9 cellular contexts compared by ENCODE assay signal in genomic region chr3:143529018-143529478, GRCh38.
DNase-seq lines count a peak whose midpoint lies in the region; ATAC-seq and TF ChIP-seq lines count a peak whose summit lies in the region.
"Had no signal": no experiment of that assay in that cellular context is flagged by ENCODE, and none has a peak within 500 bp of the region (broad histone marks: within the 10 kb centered on the region; RNA-seq: fewer than 3 reads in every experiment).

No MANE protein-coding gene starts in this region.

- H3K36me3 ChIP-seq in DND-41 (ENCODE audit: insufficient read depth, low read length): no peaks in the 10 kb centered on the region
- H3K36me3 ChIP-seq in uterus: no peaks in the 10 kb centered on the region

- H3K4me3 ChIP-seq in DND-41 (ENCODE audit: low read depth in 1 of 2, low read length in 2 of 2) (peak overlapping the region in 1 of 2 experiments; percentile 43; a peak in 1 of 4 replicates), uterus (no peak overlapping the region)

- peaks cover 31 to 46% (median 38%) of the 10 kb centered on the region in 3 donors for H3K4me1 Mint-ChIP-seq in IgD-negative memory B cell

- TF ChIP-seq CTCF in DND-41 (IDR thresholded peaks at IDR 0.05; ENCODE audit: borderline replicate concordance, extremely low read depth, low read length, poor library complexity, severe bottlenecking) (peak; percentile 31), uterus (IDR thresholded peaks at IDR 0.05) (no peak)

- peak overlapping the region; percentile 23 to 86 (median 73) for H3K4me3 Mint-ChIP-seq in IgD-negative memory B cell
- H3K4me3 Mint-ChIP-seq: dendritic cell treated with granulocyte-macrophage colony-stimulating factor and Interleukin-4, amounts not matched to agents 40 ng/mL and 50 ng/mL, for 4 days had no signal

- H4K20me1 ChIP-seq in DND-41 (ENCODE audit: insufficient read depth, low read length): no peaks in the 10 kb centered on the region

- peaks cover 6% of the 10 kb centered on the region; the same call in 1 of the 2 replicates for H3K79me2 ChIP-seq in DND-41 (ENCODE audit: insufficient read depth, low read length)

- no peak for TF ChIP-seq POLR2A in uterus (IDR thresholded peaks at IDR 0.05)

- H3K27ac Mint-ChIP-seq in IgD-negative memory B cell: peak overlapping the region; percentile 32 to 91 (median 41)
- H3K27ac Mint-ChIP-seq: dendritic cell treated with granulocyte-macrophage colony-stimulating factor and Interleukin-4, amounts not matched to agents 40 ng/mL and 50 ng/mL, for 4 days had no signal

- H3K9me3 Mint-ChIP-seq in IgD-negative memory B cell: peaks cover 0 to 7% (median 4%) of the 10 kb centered on the region in 3 donors
- H3K9me3 Mint-ChIP-seq: dendritic cell treated with granulocyte-macrophage colony-stimulating factor and Interleukin-4, amounts not matched to agents 40 ng/mL and 50 ng/mL, for 4 days had no signal

- peak overlapping the region; percentile 50 for H3K9ac ChIP-seq in DND-41 (ENCODE audit: low read depth, low read length)

- ATAC-seq in DND-41 (ENCODE audit: insufficient read depth, low read depth): peak; percentile 93
- peak; percentile 50 for ATAC-seq in GM21381 (IDR thresholded peaks at IDR 0.05; ENCODE audit: unreplicated experiment)

- DNase-seq in DND-41 (peak; percentile 79), kidney tubule cell (ENCODE audit: low spot score) (peak; percentile 33), uterus (no peak), glomerular visceral epithelial cell (ENCODE audit: extremely low spot score) (no peak), caudate nucleus (lab: John Stamatoyannopoulos, UW) (no peak)
- no peak for DNase-seq in stimulated activated CD4-positive, alpha-beta T cell treated with anti-CD3 and anti-CD28 coated beads, Interleukin-4, amount 100 ng/mL, for 4 hours

- H3K9me3 ChIP-seq in DND-41 (ENCODE audit: insufficient read depth, low read length, severe bottlenecking): no peaks in the 10 kb centered on the region
- no peaks in the 10 kb centered on the region for H3K9me3 ChIP-seq in uterus

- H3K27me3 Mint-ChIP-seq in IgD-negative memory B cell: no peaks in the 10 kb centered on the region
- H3K27me3 Mint-ChIP-seq: dendritic cell treated with granulocyte-macrophage colony-stimulating factor and Interleukin-4, amounts not matched to agents 40 ng/mL and 50 ng/mL, for 4 days had no signal

- H3K4me1 ChIP-seq in DND-41 (ENCODE audit: insufficient read depth, low read length) (peaks cover 76% of the 10 kb centered on the region), uterus (no peaks in the 10 kb centered on the region)

- H3K27ac ChIP-seq in DND-41 (ENCODE audit: low read length) (peak overlapping the region; percentile 89), uterus (no peak overlapping the region), caudate nucleus (ENCODE audit: low read depth, low read length) (no peak overlapping the region)

- H3K27me3 ChIP-seq in DND-41 (ENCODE audit: insufficient read depth, low read length, poor library complexity) (no peaks in the 10 kb centered on the region), uterus (no peaks in the 10 kb centered on the region)

- H2AFZ ChIP-seq in DND-41 (ENCODE audit: low read depth, low read length): peak overlapping the region; percentile 11; the same call in 1 of the 2 replicates

- H3K4me2 ChIP-seq in DND-41 (ENCODE audit: insufficient read depth, low read length): peak overlapping the region; percentile 49

- intact Hi-C loops in uterus (cut with DNase I; ENCODE audit: low total_unique reads): no loop called here

- H3K36me3 Mint-ChIP-seq in IgD-negative memory B cell: peaks cover 2% of the 10 kb centered on the region

Comparison
In these comparisons a context has a peak if more than half of its experiments do, and no peak if none do; other contexts are left out.
1. DNase-seq: peak in DND-41 (single experiment) and kidney tubule cell (single experiment); none in uterus (0 of 2), glomerular visceral epithelial cell (single experiment), caudate nucleus (0 of 61) and stimulated activated CD4-positive, alpha-beta T cell treated with anti-CD3 and anti-CD28 coated beads, Interleukin-4, amount 100 ng/mL, for 4 hours (0 of 2).